ENCODE assay signal across 22 cellular contexts in genomic region chr4:11801466-11802446, GRCh38.
A peak's percentile ranks its signal among the peaks of the same experiment; 100 is the strongest.
DNase-seq lines count a peak whose midpoint lies in the region; ATAC-seq and TF ChIP-seq lines count a peak whose summit lies in the region.
"Had no signal": no experiment of that assay in that cellular context is flagged by ENCODE, and none has a peak within 500 bp of the region (broad histone marks: within the 10 kb centered on the region; RNA-seq: fewer than 3 reads in every experiment).

No MANE protein-coding gene starts in this region.

- H3K27ac Mint-ChIP-seq in activated CD8-positive, alpha-beta memory T cell treated with anti-CD3 and anti-CD28 coated beads, Interleukin-2, amount 10 ng/mL, durations not matched to agents 7 days and 5 days, result no peak overlapping the region
- no peak overlapping the region for H3K27ac Mint-ChIP-seq in immature natural killer cell
- H3K27ac Mint-ChIP-seq: activated naive CD4-positive, alpha-beta T cell treated with anti-CD3 and anti-CD28 coated beads, Interleukin-2, amount 50 U/mL, for 24 hours; activated T-cell treated with anti-CD3 and anti-CD28 coated beads, Interleukin-2, amount 50 U/mL, for 24 hours; HFFc6; nephron progenitor cell; stimulated activated memory B cell treated with anti-CD40 and anti-IgM and Interleukin-4, amounts not matched to agents 10 μg/mL and 1 μg/mL and 100 μg/mL, for 72 hours had no signal

- no peaks in the 10 kb centered on the region for H3K9me3 Mint-ChIP-seq in activated CD8-positive, alpha-beta memory T cell treated with anti-CD3 and anti-CD28 coated beads, Interleukin-2, amount 10 ng/mL, durations not matched to agents 7 days and 5 days (ENCODE audit: low read depth)
- H3K9me3 Mint-ChIP-seq in immature natural killer cell, result peaks cover 0 to 2% (median 0%) of the 10 kb centered on the region in 6 donors
- H3K9me3 Mint-ChIP-seq: activated naive CD4-positive, alpha-beta T cell treated with anti-CD3 and anti-CD28 coated beads, Interleukin-2, amount 50 U/mL, for 24 hours; activated T-cell treated with anti-CD3 and anti-CD28 coated beads, Interleukin-2, amount 50 U/mL, for 24 hours; stimulated activated memory B cell treated with anti-CD40 and anti-IgM and Interleukin-4, amounts not matched to agents 10 μg/mL and 1 μg/mL and 100 μg/mL, for 72 hours had no signal

- TF ChIP-seq CTCF in left ventricle myocardium inferior (IDR thresholded peaks at IDR 0.05; ENCODE audit: borderline replicate concordance) (no peak), gastroesophageal sphincter (IDR thresholded peaks at IDR 0.05) (no peak)

- no peaks in the 10 kb centered on the region for H3K36me3 Mint-ChIP-seq in activated CD8-positive, alpha-beta memory T cell treated with anti-CD3 and anti-CD28 coated beads, Interleukin-2, amount 10 ng/mL, durations not matched to agents 7 days and 5 days
- no peaks in the 10 kb centered on the region for H3K36me3 Mint-ChIP-seq in immature natural killer cell
- H3K36me3 Mint-ChIP-seq: activated naive CD4-positive, alpha-beta T cell treated with anti-CD3 and anti-CD28 coated beads, Interleukin-2, amount 50 U/mL, for 24 hours; stimulated activated memory B cell treated with anti-CD40 and anti-IgM and Interleukin-4, amounts not matched to agents 10 μg/mL and 1 μg/mL and 100 μg/mL, for 72 hours had no signal

- no peaks in the 10 kb centered on the region for H3K27me3 ChIP-seq in left ventricle myocardium inferior (ENCODE audit: low read depth)
- H3K27me3 ChIP-seq in gastroesophageal sphincter, result no peaks in the 10 kb centered on the region
- H3K27me3 ChIP-seq: BE2C, tibial artery had no signal

- intact Hi-C loops in left cardiac atrium (cut with DNase I), result loop anchor here in 1 of 2 donors (10.0 kb wide), 1 partner anchor 153 kb away; no protein-coding TSS in a partner anchor
- intact Hi-C loops in left ventricle myocardium inferior (cut with micrococcal nuclease), result no loop called here

- no peak for TF ChIP-seq EP300 in gastroesophageal sphincter (IDR thresholded peaks at IDR 0.05)

- H3K4me1 Mint-ChIP-seq in activated CD8-positive, alpha-beta memory T cell treated with anti-CD3 and anti-CD28 coated beads, Interleukin-2, amount 10 ng/mL, durations not matched to agents 7 days and 5 days, result no peaks in the 10 kb centered on the region
- no peaks in the 10 kb centered on the region for H3K4me1 Mint-ChIP-seq in immature natural killer cell
- H3K4me1 Mint-ChIP-seq: activated naive CD4-positive, alpha-beta T cell treated with anti-CD3 and anti-CD28 coated beads, Interleukin-2, amount 50 U/mL, for 24 hours; nephron progenitor cell; stimulated activated memory B cell treated with anti-CD40 and anti-IgM and Interleukin-4, amounts not matched to agents 10 μg/mL and 1 μg/mL and 100 μg/mL, for 72 hours had no signal

- H3K4me3 Mint-ChIP-seq in activated CD8-positive, alpha-beta memory T cell treated with anti-CD3 and anti-CD28 coated beads, Interleukin-2, amount 10 ng/mL, durations not matched to agents 7 days and 5 days, result no peak overlapping the region
- H3K4me3 Mint-ChIP-seq in immature natural killer cell, result no peak overlapping the region
- H3K4me3 Mint-ChIP-seq: activated naive CD4-positive, alpha-beta T cell treated with anti-CD3 and anti-CD28 coated beads, Interleukin-2, amount 50 U/mL, for 24 hours; activated T-cell treated with anti-CD3 and anti-CD28 coated beads, Interleukin-2, amount 50 U/mL, for 24 hours; HFFc6; nephron progenitor cell; stimulated activated memory B cell treated with anti-CD40 and anti-IgM and Interleukin-4, amounts not matched to agents 10 μg/mL and 1 μg/mL and 100 μg/mL, for 72 hours had no signal

- ATAC-seq in left cardiac atrium (peak; percentile 15 to 68), HG03354 (IDR thresholded peaks at IDR 0.05; ENCODE audit: poor library complexity, severe bottlenecking, unreplicated experiment) (peak; percentile 99), gastroesophageal sphincter (peak; percentile 53)
- no peak for ATAC-seq in activated CD8-positive, alpha-beta memory T cell treated with anti-CD3 and anti-CD28 coated beads, Interleukin-2, amount 10 ng/mL, durations not matched to agents 7 days and 5 days
- ATAC-seq: stimulated activated memory B cell treated with anti-CD40 and anti-IgM and Interleukin-4, amounts not matched to agents 10 μg/mL and 1 μg/mL and 100 μg/mL, for 72 hours had no signal

- H3K27me3 Mint-ChIP-seq in activated CD8-positive, alpha-beta memory T cell treated with anti-CD3 and anti-CD28 coated beads, Interleukin-2, amount 10 ng/mL, durations not matched to agents 7 days and 5 days, result no peaks in the 10 kb centered on the region
- H3K27me3 Mint-ChIP-seq in immature natural killer cell (ENCODE audit: low read depth in 3 of 3), result no peaks in the 10 kb centered on the region
- H3K27me3 Mint-ChIP-seq: activated naive CD4-positive, alpha-beta T cell treated with anti-CD3 and anti-CD28 coated beads, Interleukin-2, amount 50 U/mL, for 24 hours; stimulated activated memory B cell treated with anti-CD40 and anti-IgM and Interleukin-4, amounts not matched to agents 10 μg/mL and 1 μg/mL and 100 μg/mL, for 72 hours had no signal

- DNase-seq in left cardiac atrium (no peak), left ventricle myocardium inferior (no peak), RKO (ENCODE audit: low spot score) (no peak), NCI-H1930 (lab: John Stamatoyannopoulos, UW) (no peak), immature natural killer cell (no peak)
- DNase-seq in activated CD8-positive, alpha-beta memory T cell treated with anti-CD3 and anti-CD28 coated beads, Interleukin-2, amount 10 ng/mL, durations not matched to agents 7 days and 5 days, result no peak
- DNase-seq: 8988T; activated CD4-positive, alpha-beta T cell treated with anti-CD3 and anti-CD28 coated beads, Interleukin-2, amount 50 U/mL, for 4 hours; activated T-cell treated with anti-CD3 and anti-CD28 coated beads, Interleukin-2, amount 50 U/mL, for 24 hours; BE2C; cortex of kidney; erythroblast; HFFc6; mammary epithelial cell; NCI-H1436 treated with DMSO at 0.1 percent for 48 hours; NCI-H345; nephron progenitor cell; tibial artery had no signal

- no peaks in the 10 kb centered on the region for H3K4me1 ChIP-seq in left ventricle myocardium inferior
- no peaks in the 10 kb centered on the region for H3K4me1 ChIP-seq in gastroesophageal sphincter
- H3K4me1 ChIP-seq: BE2C, tibial artery had no signal

- no peak overlapping the region for H3K4me3 ChIP-seq in left ventricle myocardium inferior
- no peak overlapping the region for H3K4me3 ChIP-seq in gastroesophageal sphincter
- H3K4me3 ChIP-seq: tibial artery had no signal

- CTCF ChIA-PET in activated CD8-positive, alpha-beta memory T cell treated with anti-CD3 and anti-CD28 coated beads, Interleukin-2, amount 10 ng/mL, durations not matched to agents 7 days and 5 days (lab: Charles Lee), result no interaction called here

- 46 to 47% methylated on average over 7 of the region's 7 CpGs for WGBS in gastroesophageal sphincter (ENCODE audit: low coverage in 1 of 2), 2 donors

- H3K9me3 ChIP-seq in left ventricle myocardium inferior (replicated peaks), result peaks cover 4% of the 10 kb centered on the region
- H3K9me3 ChIP-seq in gastroesophageal sphincter, result no peaks in the 10 kb centered on the region
- H3K9me3 ChIP-seq: BE2C had no signal

- no peak for TF ChIP-seq POLR2A in gastroesophageal sphincter (IDR thresholded peaks at IDR 0.05)

- no peaks in the 10 kb centered on the region for H3K36me3 ChIP-seq in left ventricle myocardium inferior
- H3K36me3 ChIP-seq in gastroesophageal sphincter, result no peaks in the 10 kb centered on the region
- H3K36me3 ChIP-seq: BE2C, tibial artery had no signal

- H3K27ac ChIP-seq in left ventricle myocardium inferior (replicated peaks), result no peak overlapping the region
- no peak overlapping the region for H3K27ac ChIP-seq in gastroesophageal sphincter
- H3K27ac ChIP-seq: tibial artery had no signal
